10 cellular contexts compared by ENCODE assay signal in genomic region chr12:50148011-50148410, GRCh38. TPM values are rescaled to one million over a fixed set of nuclear protein-coding genes. Genes with fewer than 3 reads are reported as not detected.
DNase-seq lines count a peak whose midpoint lies in the region; ATAC-seq, FAIRE-seq and TF ChIP-seq lines count a peak whose summit lies in the region.
"Not testable (repeated sequence)": the region's sequence is repeated elsewhere in the genome, so short reads cannot be mapped to it uniquely, and the experiment has no call there.
"Had no signal": no experiment of that assay in that cellular context is flagged by ENCODE, and none has a peak within 500 bp of the region (broad histone marks: within the 10 kb centered on the region; RNA-seq: fewer than 3 reads in every experiment).

No MANE protein-coding gene starts in this region.

- CTCF ChIA-PET in HEK293 (lab: Yijun Ruan, JAX) = interaction anchor here (0.5 to 2.1 kb wide), 5 partner anchors 35 to 181 kb away, joined by 3 to 7 read pairs (median 3); partner anchors contain the start of gene COX14
- CTCF ChIA-PET in K562 (lab: Yijun Ruan, JAX; ENCODE audit: low intra/inter-chr PET ratio); HepG2 (lab: Yijun Ruan, JAX; ENCODE audit: low intra/inter-chr PET ratio, low total read pairs): not testable (repeated sequence)

- not testable (repeated sequence) for BruUV-seq in K562 (replicated peaks; lab: Mats Ljungman, UMichigan); HepG2 (replicated peaks; lab: Mats Ljungman, UMichigan)

- not testable (repeated sequence) for ATAC-seq in K562, HepG2

- not testable (repeated sequence) for H3K4me3 ChIP-seq in HEK293 (ENCODE audit: low read depth, low read length); K562; HepG2 (replicated peaks in 1 of 3; ENCODE audit: insufficient read depth in 1 of 3, low read depth in 2 of 3, low read length in 3 of 3)

- not testable (repeated sequence) for H3K9ac ChIP-seq in K562 (ENCODE audit: insufficient read depth in 1 of 2, low read depth in 2 of 2, low read length in 2 of 2); HepG2 (ENCODE audit: insufficient read depth, low read depth, low read length)

- not testable (repeated sequence) for H3K9me1 ChIP-seq in K562 (ENCODE audit: control insufficient read depth, insufficient read depth, low read length)

- not testable (repeated sequence) for TF ChIP-seq POLR2A in K562 (conservative IDR thresholded peaks at IDR 0.05); HepG2 (IDR thresholded peaks at IDR 0.05; ENCODE audit: insufficient read depth in 1 of 2, low read depth in 2 of 2, low read length in 2 of 2)

- not testable (repeated sequence) for H3K27me3 ChIP-seq in K562 (ENCODE audit: control insufficient read depth in 2 of 2, insufficient read depth in 2 of 2, low read length in 2 of 2); HepG2 (ENCODE audit: control insufficient read depth in 1 of 2, insufficient read depth in 2 of 2, low read length in 2 of 2)

- not testable (repeated sequence) for FAIRE-seq in K562 (lab: Jason Lieb, UNC); HepG2 (lab: Jason Lieb, UNC)

- H3K27ac ChIP-seq in HEK293 (ENCODE audit: extremely low read depth, low read depth, low read length); K562 (ENCODE audit: extremely low read depth, low read depth, low read length); HepG2 (ENCODE audit: extremely low read length, insufficient read depth, low read length): not testable (repeated sequence)

- not testable (repeated sequence) for TF ChIP-seq EP300 in K562 (IDR thresholded peaks at IDR 0.05; ENCODE audit: low read length); HepG2 (IDR thresholded peaks at IDR 0.05; ENCODE audit: low read depth in 2 of 2, low read length in 2 of 2); HepG2 (CRISPR knock-in tag; IDR thresholded peaks at IDR 0.05; ENCODE audit: borderline replicate concordance)

- peak; percentile 19 for DNase-seq in activated CD8-positive, alpha-beta memory T cell treated with anti-CD3 and anti-CD28 coated beads for 24 hours
- peak; percentile 35 for DNase-seq in activated CD8-positive, alpha-beta memory T cell treated with anti-CD3 and anti-CD28 coated beads, Interleukin-2, amount 50 U/mL, for 48 hours
- DNase-seq in amniotic epithelial cell (ENCODE audit: low read depth) = peak; percentile 23
- not testable (repeated sequence) for DNase-seq in K562 (ENCODE audit: extremely low read depth in 1 of 4, low spot score in 3 of 4); HepG2 (ENCODE audit: low spot score)

- not testable (repeated sequence) for H3K9me3 ChIP-seq in HEK293 (ENCODE audit: control insufficient read depth, insufficient read depth, low read depth, low read length); K562 (replicated peaks; ENCODE audit: control insufficient read depth, insufficient read depth, low read depth, low read length); HepG2 (ENCODE audit: low read length)

- WGBS in K562 (ENCODE audit: insufficient coverage, low coverage, missing lambda C conversion rate) = 57% methylated on average over 5 of the region's 6 CpGs
- WGBS in HepG2 (ENCODE audit: low lambda C conversion rate) = 92% methylated on average over 6 of the region's 6 CpGs

- not testable (repeated sequence) for H3K79me2 ChIP-seq in K562 (ENCODE audit: control insufficient read depth, insufficient read depth, low read length); HepG2 (ENCODE audit: insufficient read depth, low read length)

- not testable (repeated sequence) for H4K20me1 ChIP-seq in K562 (replicated peaks; ENCODE audit: control insufficient read depth, insufficient read depth, low read length); HepG2 (ENCODE audit: insufficient read depth, low read length)

- H2AFZ ChIP-seq in K562 (ENCODE audit: low read depth, low read length); HepG2 (ENCODE audit: low read length): not testable (repeated sequence)

- TF ChIP-seq RAD21 in K562 (CRISPR knock-in tag; conservative IDR thresholded peaks at IDR 0.05 in 1 of 2, IDR thresholded peaks at IDR 0.05 in 1 of 2); HepG2 (CRISPR knock-in tag; IDR thresholded peaks at IDR 0.05): not testable (repeated sequence)

- not testable (repeated sequence) for H3K4me2 ChIP-seq in K562 (ENCODE audit: insufficient read depth, low read length); HepG2 (ENCODE audit: low read depth, low read length)

- not testable (repeated sequence) for H3K36me3 ChIP-seq in HEK293 (ENCODE audit: control insufficient read depth in 2 of 2, insufficient read depth in 1 of 2, low read length in 2 of 2); K562 (ENCODE audit: control insufficient read depth, insufficient read depth, low read length); HepG2 (replicated peaks in 1 of 2; ENCODE audit: control insufficient read depth in 1 of 2, insufficient read depth in 2 of 2, low read length in 2 of 2)

- POLR2A ChIA-PET in HEK293 (lab: Yijun Ruan, JAX) (interaction anchor here (0.6 to 1.6 kb wide), 2 partner anchors 36 to 61 kb away, joined by 3 to 9 read pairs; partner anchors contain the start of gene COX14), K562 (lab: Yijun Ruan, JAX) (interaction anchor here (0.7 to 2.4 kb wide), 5 partner anchors 10 to 357 kb away, joined by 3 to 10 read pairs (median 4); partner anchors contain the start of genes CERS5, COX14 and DIP2B), HepG2 (lab: Yijun Ruan, JAX) (interaction anchor here (0.6 to 1.3 kb wide), 2 partner anchors 23 to 36 kb away, joined by 3 to 4 read pairs; partner anchors contain the start of gene COX14)

- in situ Hi-C loops in K562 (cut with MboI); HepG2 (cut with HindIII; ENCODE audit: extremely low pct_ligation_motif_present, low pct_unique_long_range_greater_than_20kb): not testable (repeated sequence)

- intact Hi-C loops in K562 (cut with micrococcal nuclease); HepG2 (cut with micrococcal nuclease; ENCODE audit: unreplicated experiment): not testable (repeated sequence)

- not testable (repeated sequence) for H3K4me1 ChIP-seq in HEK293 (ENCODE audit: control insufficient read depth, insufficient read depth, low read length); K562 (replicated peaks in 1 of 2; ENCODE audit: control insufficient read depth in 2 of 2, insufficient read depth in 2 of 2, low read length in 2 of 2); HepG2 (ENCODE audit: insufficient read depth, low read length)

- not testable (repeated sequence) for TF ChIP-seq CTCF in HEK293 (tag by site-specific recombination; IDR thresholded peaks at IDR 0.05); K562 (IDR thresholded peaks at IDR 0.05 in 2 of 3, conservative IDR thresholded peaks at IDR 0.05 in 1 of 3; ENCODE audit: insufficient read depth in 2 of 3, low read depth in 1 of 3, low read length in 3 of 3); HepG2 (CRISPR knock-in tag; IDR thresholded peaks at IDR 0.05)

RNA-seq across cellular contexts. Expression of gene CERS5, which starts 19.2 kb away (rescaled TPM):
- 179 and 195 TPM in 2 replicates for total RNA-seq in K562 (2011; cell fraction: chromatin; rRNA removed; ENCODE audit: low replicate concordance)
- total RNA-seq in K562 (2011; cell fraction: nucleolus; rRNA removed) = 134 and 135 TPM in 2 replicates
- total RNA-seq in K562 (2011; cell fraction: nucleoplasm; rRNA removed) = 198 and 302 TPM in 2 replicates
- 14.4 and 19.3 TPM in 2 replicates for total RNA-seq in K562 (2014; rRNA removed)
- 17.8 and 21.2 TPM in 2 replicates for total RNA-seq in K562 (2014; rRNA removed; fragmentation: Illumina TruSeq; extraction: Trizol)
- total RNA-seq in K562 (2015; rRNA removed; fragmentation: Illumina TruSeq; extraction: Trizol) = 14.1 and 15.4 TPM in 2 replicates
- total RNA-seq in K562 (2021) = 21.0 and 24.3 TPM in 2 replicates
- 41.9 and 47.5 TPM in 2 replicates for polyA plus RNA-seq in K562 (2011; rRNA removed)
- 36.7 and 58.5 TPM in 2 replicates for polyA plus RNA-seq in K562 (2011; cell fraction: cytosol; rRNA removed)
- polyA plus RNA-seq in K562 (2011; cell fraction: nucleus; rRNA removed) = 62.9 and 73.2 TPM in 2 replicates
- polyA plus RNA-seq in K562 (2012) = 16.6 and 23.6 TPM in 2 replicates
- 21.3 and 23.4 TPM in 2 replicates for polyA plus RNA-seq in K562 (2014; fragmentation: Illumina TruSeq; extraction: Trizol)
- 1 to 10 TPM; 6.1 to 8.7 TPM for polyA plus RNA-seq in K562 (2014; fragmentation: Nextera tagmentation; extraction: Ambion mirVana)
- polyA plus RNA-seq in K562 (2014; rRNA removed) = 25.2 and 32.5 TPM in 2 replicates
- polyA minus RNA-seq in K562 (2011; rRNA and poly(A)+ RNA removed) = 72.4 and 76.9 TPM in 2 replicates
- polyA minus RNA-seq in K562 (2011; cell fraction: cytosol; rRNA and poly(A)+ RNA removed) = 21.6 and 27.5 TPM in 2 replicates
- 25.8 and 33.0 TPM in 2 replicates for polyA minus RNA-seq in K562 (2011; cell fraction: nucleus; rRNA and poly(A)+ RNA removed)
- total RNA-seq in HepG2 (2016; rRNA removed; fragmentation: Illumina TruSeq; extraction: Trizol) = 15.3 and 22.3 TPM in 2 replicates
- 10.3 and 12.1 TPM in 2 replicates for total RNA-seq in HepG2 (2016; cell fraction: cytosol; rRNA removed; fragmentation: Illumina TruSeq; extraction: Trizol; ENCODE audit: low read depth)
- total RNA-seq in HepG2 (2016; cell fraction: insoluble cytoplasmic fraction; rRNA removed; fragmentation: Illumina TruSeq; extraction: Trizol) = 13.6 and 22.8 TPM in 2 replicates
- total RNA-seq in HepG2 (2016; cell fraction: membrane; rRNA removed; fragmentation: Illumina TruSeq; extraction: Trizol) = 18.3 and 19.2 TPM in 2 replicates
- total RNA-seq in HepG2 (2016; cell fraction: nucleus; rRNA removed; fragmentation: Illumina TruSeq; extraction: Trizol) = 34.1 and 37.5 TPM in 2 replicates
- 37.5 and 48.8 TPM in 2 replicates for polyA plus RNA-seq in HepG2 (2011; rRNA removed)
- polyA plus RNA-seq in HepG2 (2011; cell fraction: cytosol; rRNA removed) = 24.8 and 42.9 TPM in 2 replicates
- 37.4 and 42.7 TPM in 2 replicates for polyA plus RNA-seq in HepG2 (2011; cell fraction: nucleus; rRNA removed)
- 18.5 and 22.9 TPM in 2 replicates for polyA plus RNA-seq in HepG2 (2012)
- 11.3 and 11.6 TPM in 2 replicates for polyA plus RNA-seq in HepG2 (2016; cell fraction: cytosol; fragmentation: Illumina TruSeq; extraction: Trizol; ENCODE audit: low read depth)
- polyA plus RNA-seq in HepG2 (2016; cell fraction: insoluble cytoplasmic fraction; fragmentation: Illumina TruSeq; extraction: Trizol; ENCODE audit: low read depth) = 16.0 and 16.6 TPM in 2 replicates
- 17.8 and 18.4 TPM in 2 replicates for polyA plus RNA-seq in HepG2 (2016; cell fraction: membrane; fragmentation: Illumina TruSeq; extraction: Trizol; ENCODE audit: low read depth)
- 69.6 and 73.1 TPM in 2 replicates for polyA plus RNA-seq in HepG2 (2016; cell fraction: nucleus; fragmentation: Illumina TruSeq; extraction: Trizol; ENCODE audit: insufficient read depth, low read depth)
- polyA minus RNA-seq in HepG2 (2011; rRNA and poly(A)+ RNA removed; ENCODE audit: low replicate concordance) = 54.7 and 68.3 TPM in 2 replicates
- 16.2 and 19.3 TPM in 2 replicates for polyA minus RNA-seq in HepG2 (2011; cell fraction: cytosol; rRNA and poly(A)+ RNA removed)
- 29.5 and 31.8 TPM in 2 replicates for polyA minus RNA-seq in HepG2 (2011; cell fraction: nucleus; rRNA and poly(A)+ RNA removed)

RNA-seq across cellular contexts. Expression of gene COX14, which starts 36.0 kb away (rescaled TPM):
- total RNA-seq in K562 (2011; cell fraction: chromatin; rRNA removed; ENCODE audit: low replicate concordance) = 10.7 and 19.2 TPM in 2 replicates
- total RNA-seq in K562 (2011; cell fraction: nucleolus; rRNA removed) = 22.3 and 29.3 TPM in 2 replicates
- total RNA-seq in K562 (2011; cell fraction: nucleoplasm; rRNA removed) = 18.2 and 26.1 TPM in 2 replicates
- total RNA-seq in K562 (2014; rRNA removed) (53.4 and 63.4 TPM in 2 replicates), K562 (2014; rRNA removed; fragmentation: Illumina TruSeq; extraction: Trizol) (46.3 and 50.9 TPM in 2 replicates), K562 (2015; rRNA removed; fragmentation: Illumina TruSeq; extraction: Trizol) (40.9 and 44.8 TPM in 2 replicates), K562 (2021) (51.7 and 65.1 TPM in 2 replicates), HepG2 (2016; rRNA removed; fragmentation: Illumina TruSeq; extraction: Trizol) (71.6 and 82.0 TPM in 2 replicates)
- polyA plus RNA-seq in K562 (2011; rRNA removed) (79.2 and 82.6 TPM in 2 replicates), K562 (2014; fragmentation: Illumina TruSeq; extraction: Trizol) (44.4 and 45.6 TPM in 2 replicates), K562 (2014; fragmentation: Nextera tagmentation; extraction: Ambion mirVana) (100 to 1,000 TPM; 259 to 269 TPM), K562 (2014; rRNA removed) (78.2 and 78.5 TPM in 2 replicates), HepG2 (2011; rRNA removed) (53.0 and 55.0 TPM in 2 replicates)
- 99.8 and 123 TPM in 2 replicates for polyA plus RNA-seq in K562 (2011; cell fraction: cytosol; rRNA removed)
- polyA plus RNA-seq in K562 (2011; cell fraction: nucleus; rRNA removed) = 34.9 and 36.3 TPM in 2 replicates
- polyA plus RNA-seq in K562 (2012) = 80.4 and 81.0 TPM in 2 replicates
- 20.7 and 20.8 TPM in 2 replicates for polyA minus RNA-seq in K562 (2011; rRNA and poly(A)+ RNA removed)
- 8.3 and 12.1 TPM in 2 replicates for polyA minus RNA-seq in K562 (2011; cell fraction: cytosol; rRNA and poly(A)+ RNA removed)
- polyA minus RNA-seq in K562 (2011; cell fraction: nucleus; rRNA and poly(A)+ RNA removed) = 7.4 and 8.0 TPM in 2 replicates
- total RNA-seq in HepG2 (2016; cell fraction: cytosol; rRNA removed; fragmentation: Illumina TruSeq; extraction: Trizol; ENCODE audit: low read depth) = 62.2 and 107 TPM in 2 replicates
- 70.2 and 88.8 TPM in 2 replicates for total RNA-seq in HepG2 (2016; cell fraction: insoluble cytoplasmic fraction; rRNA removed; fragmentation: Illumina TruSeq; extraction: Trizol)
- total RNA-seq in HepG2 (2016; cell fraction: membrane; rRNA removed; fragmentation: Illumina TruSeq; extraction: Trizol) = 84.4 and 106 TPM in 2 replicates
- 18.4 and 19.5 TPM in 2 replicates for total RNA-seq in HepG2 (2016; cell fraction: nucleus; rRNA removed; fragmentation: Illumina TruSeq; extraction: Trizol)
- 64.0 and 68.8 TPM in 2 replicates for polyA plus RNA-seq in HepG2 (2011; cell fraction: cytosol; rRNA removed)
- polyA plus RNA-seq in HepG2 (2011; cell fraction: nucleus; rRNA removed) = 15.7 and 16.8 TPM in 2 replicates
- 30.1 and 33.7 TPM in 2 replicates for polyA plus RNA-seq in HepG2 (2012)
- 46.3 and 86.6 TPM in 2 replicates for polyA plus RNA-seq in HepG2 (2016; cell fraction: cytosol; fragmentation: Illumina TruSeq; extraction: Trizol; ENCODE audit: low read depth)
- 52.0 and 58.2 TPM in 2 replicates for polyA plus RNA-seq in HepG2 (2016; cell fraction: insoluble cytoplasmic fraction; fragmentation: Illumina TruSeq; extraction: Trizol; ENCODE audit: low read depth)
- 51.4 and 62.9 TPM in 2 replicates for polyA plus RNA-seq in HepG2 (2016; cell fraction: membrane; fragmentation: Illumina TruSeq; extraction: Trizol; ENCODE audit: low read depth)
- polyA plus RNA-seq in HepG2 (2016; cell fraction: nucleus; fragmentation: Illumina TruSeq; extraction: Trizol; ENCODE audit: insufficient read depth, low read depth) = 29.1 and 31.5 TPM in 2 replicates
- 27.5 and 131 TPM in 2 replicates for polyA minus RNA-seq in HepG2 (2011; rRNA and poly(A)+ RNA removed; ENCODE audit: low replicate concordance)
- 8.7 and 10.3 TPM in 2 replicates for polyA minus RNA-seq in HepG2 (2011; cell fraction: cytosol; rRNA and poly(A)+ RNA removed)
- polyA minus RNA-seq in HepG2 (2011; cell fraction: nucleus; rRNA and poly(A)+ RNA removed) = 10.3 and 10.8 TPM in 2 replicates

RNA-seq across cellular contexts. Expression of gene GPD1, which starts 44.2 kb away (rescaled TPM):
- 0.51 and 1.1 TPM in 2 replicates for total RNA-seq in K562 (2011; cell fraction: chromatin; rRNA removed; ENCODE audit: low replicate concordance)
- total RNA-seq in K562 (2011; cell fraction: nucleolus; rRNA removed) = 1.1 and 1.2 TPM in 2 replicates
- total RNA-seq in K562 (2011; cell fraction: nucleoplasm; rRNA removed) = 0.51 and 1.5 TPM in 2 replicates
- total RNA-seq in K562 (2014; rRNA removed) = 1.00 and 1.1 TPM in 2 replicates
- 0.35 and 0.47 TPM in 2 replicates for total RNA-seq in K562 (2014; rRNA removed; fragmentation: Illumina TruSeq; extraction: Trizol)
- total RNA-seq in K562 (2015; rRNA removed; fragmentation: Illumina TruSeq; extraction: Trizol) = 0.40 and 0.45 TPM in 2 replicates
- total RNA-seq in K562 (2021) = 0.55 and 0.67 TPM in 2 replicates
- polyA plus RNA-seq in K562 (2011; rRNA removed) = 0.47 and 0.99 TPM in 2 replicates
- 0.13 and 1.7 TPM in 2 replicates for polyA plus RNA-seq in K562 (2011; cell fraction: cytosol; rRNA removed)
- polyA plus RNA-seq in K562 (2011; cell fraction: nucleus; rRNA removed) = 0.90 and 1.5 TPM in 2 replicates
- 0.29 and 0.72 TPM in 2 replicates for polyA plus RNA-seq in K562 (2012)
- polyA plus RNA-seq in K562 (2014; fragmentation: Illumina TruSeq; extraction: Trizol) = 0.70 and 0.91 TPM in 2 replicates
- under 1 TPM; 0.13 to 0.45 TPM for polyA plus RNA-seq in K562 (2014; fragmentation: Nextera tagmentation; extraction: Ambion mirVana)
- 0.45 and 0.70 TPM in 2 replicates for polyA plus RNA-seq in K562 (2014; rRNA removed)
- 0.09 and 1.0 TPM in 2 replicates for polyA minus RNA-seq in K562 (2011; rRNA and poly(A)+ RNA removed)
- polyA minus RNA-seq in K562 (2011; cell fraction: cytosol; rRNA and poly(A)+ RNA removed) = 0.67 TPM in 1 of 2 replicates, not detected in the other
- polyA minus RNA-seq in K562 (2011; cell fraction: nucleus; rRNA and poly(A)+ RNA removed) = 0.22 and 0.40 TPM in 2 replicates
- 30.6 and 38.1 TPM in 2 replicates for total RNA-seq in HepG2 (2016; rRNA removed; fragmentation: Illumina TruSeq; extraction: Trizol)
- total RNA-seq in HepG2 (2016; cell fraction: cytosol; rRNA removed; fragmentation: Illumina TruSeq; extraction: Trizol; ENCODE audit: low read depth) = 5.3 and 5.6 TPM in 2 replicates
- 31.5 and 38.6 TPM in 2 replicates for total RNA-seq in HepG2 (2016; cell fraction: insoluble cytoplasmic fraction; rRNA removed; fragmentation: Illumina TruSeq; extraction: Trizol)
- total RNA-seq in HepG2 (2016; cell fraction: membrane; rRNA removed; fragmentation: Illumina TruSeq; extraction: Trizol) = 8.7 and 10.6 TPM in 2 replicates
- total RNA-seq in HepG2 (2016; cell fraction: nucleus; rRNA removed; fragmentation: Illumina TruSeq; extraction: Trizol) = 10.8 and 11.2 TPM in 2 replicates
- polyA plus RNA-seq in HepG2 (2011; rRNA removed) = 3.7 and 7.2 TPM in 2 replicates
- polyA plus RNA-seq in HepG2 (2011; cell fraction: cytosol; rRNA removed) = 6.2 and 10.3 TPM in 2 replicates
- polyA plus RNA-seq in HepG2 (2011; cell fraction: nucleus; rRNA removed) = 4.8 and 7.4 TPM in 2 replicates
- 14.9 and 15.6 TPM in 2 replicates for polyA plus RNA-seq in HepG2 (2012)
- polyA plus RNA-seq in HepG2 (2016; cell fraction: cytosol; fragmentation: Illumina TruSeq; extraction: Trizol; ENCODE audit: low read depth) = 4.0 and 4.8 TPM in 2 replicates
- polyA plus RNA-seq in HepG2 (2016; cell fraction: insoluble cytoplasmic fraction; fragmentation: Illumina TruSeq; extraction: Trizol; ENCODE audit: low read depth) = 25.5 and 29.7 TPM in 2 replicates
- polyA plus RNA-seq in HepG2 (2016; cell fraction: membrane; fragmentation: Illumina TruSeq; extraction: Trizol; ENCODE audit: low read depth) = 6.4 and 7.3 TPM in 2 replicates
- polyA plus RNA-seq in HepG2 (2016; cell fraction: nucleus; fragmentation: Illumina TruSeq; extraction: Trizol; ENCODE audit: insufficient read depth, low read depth) = 14.8 and 19.3 TPM in 2 replicates
- 2.2 and 5.6 TPM in 2 replicates for polyA minus RNA-seq in HepG2 (2011; rRNA and poly(A)+ RNA removed; ENCODE audit: low replicate concordance)
- polyA minus RNA-seq in HepG2 (2011; cell fraction: cytosol; rRNA and poly(A)+ RNA removed) = 2.0 and 3.5 TPM in 2 replicates
- 5.7 and 8.7 TPM in 2 replicates for polyA minus RNA-seq in HepG2 (2011; cell fraction: nucleus; rRNA and poly(A)+ RNA removed)
- total RNA-seq: CD4-positive, CD25-positive, alpha-beta regulatory T cell had no signal
- polyA plus RNA-seq: CD14-positive monocyte; CD4-positive, alpha-beta memory T cell; CD8-positive, alpha-beta memory T cell had no signal
